In genomic region chr17:6094926-6095325, GRCh38 we compare ENCODE assay signal across 2 cellular contexts.
TF ChIP-seq lines count a peak whose summit lies in the region.

No MANE protein-coding gene starts in this region.

TF ChIP-seq in GM23338, 12 proteins besides CTCF, POLR2A, EP300 and RAD21:
- TF ChIP-seq NANOG (IDR thresholded peaks at IDR 0.05; ENCODE audit: borderline replicate concordance) (no peak), STAT1 (IDR thresholded peaks at IDR 0.05; ENCODE audit: unreplicated experiment) (no peak), EZH2phosphoT487 (IDR thresholded peaks at IDR 0.05; ENCODE audit: unreplicated experiment) (no peak), ZNF331 (CRISPR knock-in tag; IDR thresholded peaks at IDR 0.05; ENCODE audit: low read depth) (no peak), CREB1 (CRISPR knock-in tag; IDR thresholded peaks at IDR 0.05; ENCODE audit: low read depth) (no peak)
- TF ChIP-seq, protein P1, sequence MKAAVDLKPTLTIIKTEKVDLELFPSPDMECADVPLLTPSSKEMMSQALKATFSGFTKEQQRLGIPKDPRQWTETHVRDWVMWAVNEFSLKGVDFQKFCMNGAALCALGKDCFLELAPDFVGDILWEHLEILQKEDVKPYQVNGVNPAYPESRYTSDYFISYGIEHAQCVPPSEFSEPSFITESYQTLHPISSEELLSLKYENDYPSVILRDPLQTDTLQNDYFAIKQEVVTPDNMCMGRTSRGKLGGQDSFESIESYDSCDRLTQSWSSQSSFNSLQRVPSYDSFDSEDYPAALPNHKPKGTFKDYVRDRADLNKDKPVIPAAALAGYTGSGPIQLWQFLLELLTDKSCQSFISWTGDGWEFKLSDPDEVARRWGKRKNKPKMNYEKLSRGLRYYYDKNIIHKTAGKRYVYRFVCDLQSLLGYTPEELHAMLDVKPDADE (IDR thresholded peaks at IDR 0.05), result no peak
TF ChIP-seq in GM23338: peak in this region for 0.

TF ChIP-seq in HepG2, 621 proteins besides CTCF, POLR2A, EP300 and RAD21:
- TF ChIP-seq ARID3A (IDR thresholded peaks at IDR 0.05; ENCODE audit: low read depth, low read length) (no peak), ZFP37 (CRISPR knock-in tag; IDR thresholded peaks at IDR 0.05; ENCODE audit: borderline replicate concordance) (no peak), MED1 (CRISPR knock-in tag; IDR thresholded peaks at IDR 0.05) (no peak), RFX3 (CRISPR knock-in tag; IDR thresholded peaks at IDR 0.05) (no peak), ZNF44 (CRISPR knock-in tag; IDR thresholded peaks at IDR 0.05) (no peak), FOXC1 (CRISPR knock-in tag; IDR thresholded peaks at IDR 0.05; ENCODE audit: borderline replicate concordance) (no peak), AHR (CRISPR knock-in tag; IDR thresholded peaks at IDR 0.05) (no peak), ZNF350 (CRISPR knock-in tag; IDR thresholded peaks at IDR 0.05; ENCODE audit: borderline replicate concordance, low read depth) (no peak), SNAI1 (CRISPR knock-in tag; IDR thresholded peaks at IDR 0.05; ENCODE audit: borderline replicate concordance) (no peak), ZHX1 (CRISPR knock-in tag; IDR thresholded peaks at IDR 0.05; ENCODE audit: low read depth) (no peak), ZNF720 (CRISPR knock-in tag; IDR thresholded peaks at IDR 0.05) (no peak), NR2F2 (IDR thresholded peaks at IDR 0.05; ENCODE audit: borderline replicate concordance, low read depth) (no peak), ZMYM4 (CRISPR knock-in tag; IDR thresholded peaks at IDR 0.05) (no peak), GTF3A (CRISPR knock-in tag; conservative IDR thresholded peaks at IDR 0.05) (no peak), ZNF34 (CRISPR knock-in tag; IDR thresholded peaks at IDR 0.05; ENCODE audit: borderline replicate concordance) (no peak), CENPT (CRISPR knock-in tag; IDR thresholded peaks at IDR 0.05; ENCODE audit: low read depth) (no peak), LCORL (IDR thresholded peaks at IDR 0.05) (no peak), LCORL (CRISPR knock-in tag; IDR thresholded peaks at IDR 0.05) (no peak)
TF ChIP-seq in HepG2: peak in this region for 0.
